1 cellular context compared by ENCODE assay signal in genomic region chr11:473975-474785, GRCh38.
TF ChIP-seq lines count a peak whose summit lies in the region.

No MANE protein-coding gene starts in this region.

TF ChIP-seq in H1, 55 proteins besides CTCF, POLR2A, EP300 and RAD21:
- TF ChIP-seq EGR1 (IDR thresholded peaks at IDR 0.05; ENCODE audit: borderline replicate concordance, low read depth, low read length), result no peak
- no peak for TF ChIP-seq TCF12 (IDR thresholded peaks at IDR 0.05; ENCODE audit: low read depth, low read length)
- TF ChIP-seq JUND (IDR thresholded peaks at IDR 0.05; ENCODE audit: low read length), result no peak
- no peak for TF ChIP-seq POLR2AphosphoS5 (IDR thresholded peaks at IDR 0.05; ENCODE audit: low read depth, low read length)
- TF ChIP-seq, protein P1, sequence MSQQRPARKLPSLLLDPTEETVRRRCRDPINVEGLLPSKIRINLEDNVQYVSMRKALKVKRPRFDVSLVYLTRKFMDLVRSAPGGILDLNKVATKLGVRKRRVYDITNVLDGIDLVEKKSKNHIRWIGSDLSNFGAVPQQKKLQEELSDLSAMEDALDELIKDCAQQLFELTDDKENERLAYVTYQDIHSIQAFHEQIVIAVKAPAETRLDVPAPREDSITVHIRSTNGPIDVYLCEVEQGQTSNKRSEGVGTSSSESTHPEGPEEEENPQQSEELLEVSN (IDR thresholded peaks at IDR 0.05), result no peak
- no peak for TF ChIP-seq YY1 (IDR thresholded peaks at IDR 0.05; ENCODE audit: low read depth, low read length)
- no peak for TF ChIP-seq RBBP5 (IDR thresholded peaks at IDR 0.05; ENCODE audit: borderline replicate concordance, low read depth, low read length)
- no peak for TF ChIP-seq KDM5A (IDR thresholded peaks at IDR 0.05; ENCODE audit: low read length)
- TF ChIP-seq CBX5 (IDR thresholded peaks at IDR 0.05; ENCODE audit: low read depth, low read length), result no peak
- no peak for TF ChIP-seq MAX (IDR thresholded peaks at IDR 0.05)
- no peak for TF ChIP-seq SP2 (IDR thresholded peaks at IDR 0.05; ENCODE audit: low read length)
- no peak for TF ChIP-seq TAF7 (optimal IDR thresholded peaks at IDR 0.05; ENCODE audit: borderline replicate concordance, low read depth, low read length)
- TF ChIP-seq SP4 (IDR thresholded peaks at IDR 0.05; ENCODE audit: low read length), result no peak
- no peak for TF ChIP-seq EZH2 (IDR thresholded peaks at IDR 0.05; ENCODE audit: low read depth, low read length, severe bottlenecking)
- TF ChIP-seq RXRA (IDR thresholded peaks at IDR 0.05; ENCODE audit: insufficient read depth, low read depth, low read length), result no peak
